Comparison of ENCODE assay signal across 24 cellular contexts in the genomic region with DNA sequence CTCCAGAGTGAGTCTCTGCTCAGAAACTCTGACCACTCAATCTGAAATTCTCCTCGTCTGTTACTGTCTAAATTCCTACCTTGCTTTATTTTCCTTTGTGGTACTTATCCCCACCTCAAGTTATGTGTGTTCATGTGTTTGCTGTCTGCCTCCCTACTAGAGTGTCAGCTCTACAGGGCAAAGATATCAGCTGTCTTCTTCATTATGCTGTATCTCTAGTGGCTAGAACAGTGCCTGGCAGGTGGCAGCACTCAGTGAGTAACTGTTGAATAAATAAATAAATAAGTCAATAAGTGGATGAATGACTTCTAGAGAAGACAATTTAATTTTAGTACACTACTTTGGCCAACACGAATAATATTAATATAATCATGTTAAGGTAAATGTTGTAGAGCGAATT.
DNase-seq lines count a peak whose midpoint lies in the region; ATAC-seq and TF ChIP-seq lines count a peak whose summit lies in the region.
"Had no signal": no experiment of that assay in that cellular context is flagged by ENCODE, and none has a peak within 500 bp of the region (broad histone marks: within the 10 kb centered on the region; RNA-seq: fewer than 3 reads in every experiment).

No MANE protein-coding gene starts in this region.

- peaks cover 10% of the 10 kb centered on the region for H3K4me1 ChIP-seq in left ventricle myocardium inferior
- H3K4me1 ChIP-seq in heart left ventricle: peaks cover 0 to 10% (median 0%) of the 10 kb centered on the region in 12 donors
- H3K4me1 ChIP-seq: A549 had no signal

- ATAC-seq in heart left ventricle: no peak
- ATAC-seq in GM18505 (IDR thresholded peaks at IDR 0.05; ENCODE audit: unreplicated experiment): no peak
- ATAC-seq: A549, GM12878 had no signal

- H3K27ac ChIP-seq in left ventricle myocardium inferior (replicated peaks) (peak overlapping the region; percentile 64), heart left ventricle (no peak overlapping the region)
- H3K27ac ChIP-seq: 22Rv1, A549, BLaER1 had no signal

- H3K27me3 ChIP-seq in left ventricle myocardium inferior (ENCODE audit: low read depth) (no peaks in the 10 kb centered on the region), heart left ventricle (no peaks in the 10 kb centered on the region)
- H3K27me3 ChIP-seq: BLaER1 had no signal

- TF ChIP-seq POLR2A in heart left ventricle (IDR thresholded peaks at IDR 0.05) (no peak), GM18505 (IDR thresholded peaks at IDR 0.05; ENCODE audit: borderline replicate concordance, extremely low read depth, insufficient read depth, insufficient read length) (no peak)

- no peaks in the 10 kb centered on the region for H3K36me3 ChIP-seq in left ventricle myocardium inferior
- H3K36me3 ChIP-seq in heart left ventricle: no peaks in the 10 kb centered on the region
- H3K36me3 ChIP-seq: BE2C, BLaER1 had no signal

- H3K9me3 ChIP-seq in left ventricle myocardium inferior (replicated peaks) (peaks cover 25% of the 10 kb centered on the region), heart left ventricle (peaks cover 0 to 19% (median 2%) of the 10 kb centered on the region in 12 donors)
- H3K9me3 ChIP-seq: BE2C had no signal

- intact Hi-C loops in left ventricle myocardium inferior (cut with micrococcal nuclease) (no loop called here), heart left ventricle (cut with DNase I) (no loop called here)

- 58 to 68% (median 62%) methylated on average over 3 of the region's 3 CpGs for WGBS in heart left ventricle, 4 donors

- DNase-seq in left ventricle myocardium inferior: no peak
- DNase-seq in heart left ventricle: no peak
- DNase-seq in AG20443 (ENCODE audit: low spot score): peak; percentile 1
- peak; percentile 26 for DNase-seq in DMS53 treated with DMSO at 0.1 percent for 48 hours (lab: John Stamatoyannopoulos, UW; ENCODE audit: unreplicated experiment)
- peak; percentile 54 for DNase-seq in myocyte (ENCODE audit: low read depth)
- DNase-seq in activated CD4-positive, alpha-beta T cell treated with anti-CD3 and anti-CD28 coated beads, Interleukin-2, amount 50 U/mL, for 48 hours: no peak
- no peak for DNase-seq in NCI-H1092 (lab: John Stamatoyannopoulos, UW)
- DNase-seq: C1 segment of cervical spinal cord; CD4-positive, alpha-beta memory T cell; CD4-positive, CD25-positive, alpha-beta regulatory T cell; CD8-positive, alpha-beta memory T cell; COR-L47; DMS 273 treated with DMSO at 0.1 percent for 48 hours; DMS153; DMS79; DND-41; EL; GDM1 had no signal

- H3K4me3 ChIP-seq in left ventricle myocardium inferior (no peak overlapping the region), heart left ventricle (no peak overlapping the region)
- H3K4me3 ChIP-seq: A549, BLaER1, GM12878 had no signal

- TF ChIP-seq CTCF in left ventricle myocardium inferior (IDR thresholded peaks at IDR 0.05; ENCODE audit: borderline replicate concordance) (no peak), heart left ventricle (IDR thresholded peaks at IDR 0.05) (no peak)

Comparison
In these comparisons a context has a peak if more than half of its experiments do, and no peak if none do; other contexts are left out.
1. DNase-seq: peak in AG20443 (single experiment), DMS53 treated with DMSO at 0.1 percent for 48 hours (single experiment) and myocyte (single experiment); none in left ventricle myocardium inferior (single experiment), heart left ventricle (0 of 5), activated CD4-positive, alpha-beta T cell treated with anti-CD3 and anti-CD28 coated beads, Interleukin-2, amount 50 U/mL, for 48 hours (0 of 2) and NCI-H1092 (single experiment).